1 cellular context compared by ENCODE assay signal in genomic region chr1:3771108-3772026, GRCh38.
TF ChIP-seq lines count a peak whose summit lies in the region.

No MANE protein-coding gene starts in this region.

TF ChIP-seq in HepG2, 621 proteins besides CTCF, POLR2A, EP300 and RAD21 (continued from another document):
- TF ChIP-seq, protein P1, sequence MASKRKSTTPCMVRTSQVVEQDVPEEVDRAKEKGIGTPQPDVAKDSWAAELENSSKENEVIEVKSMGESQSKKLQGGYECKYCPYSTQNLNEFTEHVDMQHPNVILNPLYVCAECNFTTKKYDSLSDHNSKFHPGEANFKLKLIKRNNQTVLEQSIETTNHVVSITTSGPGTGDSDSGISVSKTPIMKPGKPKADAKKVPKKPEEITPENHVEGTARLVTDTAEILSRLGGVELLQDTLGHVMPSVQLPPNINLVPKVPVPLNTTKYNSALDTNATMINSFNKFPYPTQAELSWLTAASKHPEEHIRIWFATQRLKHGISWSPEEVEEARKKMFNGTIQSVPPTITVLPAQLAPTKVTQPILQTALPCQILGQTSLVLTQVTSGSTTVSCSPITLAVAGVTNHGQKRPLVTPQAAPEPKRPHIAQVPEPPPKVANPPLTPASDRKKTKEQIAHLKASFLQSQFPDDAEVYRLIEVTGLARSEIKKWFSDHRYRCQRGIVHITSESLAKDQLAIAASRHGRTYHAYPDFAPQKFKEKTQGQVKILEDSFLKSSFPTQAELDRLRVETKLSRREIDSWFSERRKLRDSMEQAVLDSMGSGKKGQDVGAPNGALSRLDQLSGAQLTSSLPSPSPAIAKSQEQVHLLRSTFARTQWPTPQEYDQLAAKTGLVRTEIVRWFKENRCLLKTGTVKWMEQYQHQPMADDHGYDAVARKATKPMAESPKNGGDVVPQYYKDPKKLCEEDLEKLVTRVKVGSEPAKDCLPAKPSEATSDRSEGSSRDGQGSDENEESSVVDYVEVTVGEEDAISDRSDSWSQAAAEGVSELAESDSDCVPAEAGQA (IDR thresholded peaks at IDR 0.05; ENCODE audit: low read depth), result no peak
- TF ChIP-seq, protein P1 (CRISPR knock-in tag; IDR thresholded peaks at IDR 0.05; ENCODE audit: borderline replicate concordance), result no peak
- TF ChIP-seq ZNF558 (CRISPR knock-in tag; IDR thresholded peaks at IDR 0.05; ENCODE audit: borderline replicate concordance) (no peak), ZKSCAN1 (IDR thresholded peaks at IDR 0.05; ENCODE audit: low read length) (no peak), ZBTB38 (CRISPR knock-in tag; IDR thresholded peaks at IDR 0.05) (no peak), TOE1 (CRISPR knock-in tag; IDR thresholded peaks at IDR 0.05) (no peak), ZNF670 (CRISPR knock-in tag; IDR thresholded peaks at IDR 0.05; ENCODE audit: borderline replicate concordance) (no peak), JUN (CRISPR knock-in tag; IDR thresholded peaks at IDR 0.05) (0 out of 2 replicates have a peak, but pooled peaks have one; percentile 27), IKZF4 (CRISPR knock-in tag; IDR thresholded peaks at IDR 0.05; ENCODE audit: borderline replicate concordance, low read depth, not compliant biosample characterization) (no peak), RBM39 (IDR thresholded peaks at IDR 0.05; ENCODE audit: low read depth, low read length, poor library complexity, severe bottlenecking) (no peak), AHR (CRISPR knock-in tag; IDR thresholded peaks at IDR 0.05) (no peak), ZNF780A (CRISPR knock-in tag; IDR thresholded peaks at IDR 0.05) (no peak), HHEX (CRISPR knock-in tag; IDR thresholded peaks at IDR 0.05) (no peak), SRSF9 (IDR thresholded peaks at IDR 0.05; ENCODE audit: borderline replicate concordance, insufficient read depth, low read depth, low read length, poor library complexity, severe bottlenecking) (no peak), SMAD1 (CRISPR knock-in tag; IDR thresholded peaks at IDR 0.05; ENCODE audit: borderline replicate concordance, low read depth) (0 out of 2 replicates have a peak, but pooled peaks have one; percentile 41)
- TF ChIP-seq, protein P2, sequence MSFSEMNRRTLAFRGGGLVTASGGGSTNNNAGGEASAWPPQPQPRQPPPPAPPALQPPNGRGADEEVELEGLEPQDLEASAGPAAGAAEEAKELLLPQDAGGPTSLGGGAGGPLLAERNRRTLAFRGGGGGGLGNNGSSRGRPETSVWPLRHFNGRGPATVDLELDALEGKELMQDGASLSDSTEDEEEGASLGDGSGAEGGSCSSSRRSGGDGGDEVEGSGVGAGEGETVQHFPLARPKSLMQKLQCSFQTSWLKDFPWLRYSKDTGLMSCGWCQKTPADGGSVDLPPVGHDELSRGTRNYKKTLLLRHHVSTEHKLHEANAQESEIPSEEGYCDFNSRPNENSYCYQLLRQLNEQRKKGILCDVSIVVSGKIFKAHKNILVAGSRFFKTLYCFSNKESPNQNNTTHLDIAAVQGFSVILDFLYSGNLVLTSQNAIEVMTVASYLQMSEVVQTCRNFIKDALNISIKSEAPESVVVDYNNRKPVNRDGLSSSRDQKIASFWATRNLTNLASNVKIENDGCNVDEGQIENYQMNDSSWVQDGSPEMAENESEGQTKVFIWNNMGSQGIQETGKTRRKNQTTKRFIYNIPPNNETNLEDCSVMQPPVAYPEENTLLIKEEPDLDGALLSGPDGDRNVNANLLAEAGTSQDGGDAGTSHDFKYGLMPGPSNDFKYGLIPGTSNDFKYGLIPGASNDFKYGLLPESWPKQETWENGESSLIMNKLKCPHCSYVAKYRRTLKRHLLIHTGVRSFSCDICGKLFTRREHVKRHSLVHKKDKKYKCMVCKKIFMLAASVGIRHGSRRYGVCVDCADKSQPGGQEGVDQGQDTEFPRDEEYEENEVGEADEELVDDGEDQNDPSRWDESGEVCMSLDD (CRISPR knock-in tag; IDR thresholded peaks at IDR 0.05; ENCODE audit: borderline replicate concordance), result peak; percentile 72; the same call in 1 of the 2 replicates
- TF ChIP-seq, protein P3, sequence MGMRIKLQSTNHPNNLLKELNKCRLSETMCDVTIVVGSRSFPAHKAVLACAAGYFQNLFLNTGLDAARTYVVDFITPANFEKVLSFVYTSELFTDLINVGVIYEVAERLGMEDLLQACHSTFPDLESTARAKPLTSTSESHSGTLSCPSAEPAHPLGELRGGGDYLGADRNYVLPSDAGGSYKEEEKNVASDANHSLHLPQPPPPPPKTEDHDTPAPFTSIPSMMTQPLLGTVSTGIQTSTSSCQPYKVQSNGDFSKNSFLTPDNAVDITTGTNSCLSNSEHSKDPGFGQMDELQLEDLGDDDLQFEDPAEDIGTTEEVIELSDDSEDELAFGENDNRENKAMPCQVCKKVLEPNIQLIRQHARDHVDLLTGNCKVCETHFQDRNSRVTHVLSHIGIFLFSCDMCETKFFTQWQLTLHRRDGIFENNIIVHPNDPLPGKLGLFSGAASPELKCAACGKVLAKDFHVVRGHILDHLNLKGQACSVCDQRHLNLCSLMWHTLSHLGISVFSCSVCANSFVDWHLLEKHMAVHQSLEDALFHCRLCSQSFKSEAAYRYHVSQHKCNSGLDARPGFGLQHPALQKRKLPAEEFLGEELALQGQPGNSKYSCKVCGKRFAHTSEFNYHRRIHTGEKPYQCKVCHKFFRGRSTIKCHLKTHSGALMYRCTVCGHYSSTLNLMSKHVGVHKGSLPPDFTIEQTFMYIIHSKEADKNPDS (CRISPR knock-in tag; IDR thresholded peaks at IDR 0.05), result 0 out of 2 replicates have a peak, but pooled peaks have one; percentile 33
